In genomic region chr22:43424201-43424600, GRCh38 we compare ENCODE assay signal across 30 cellular contexts. TPM values are rescaled to one million over a fixed set of nuclear protein-coding genes. Genes with fewer than 3 reads are reported as not detected.
"Had no signal": no experiment of that assay in that cellular context is flagged by ENCODE, and none has a peak within 500 bp of the region (broad histone marks: within the 10 kb centered on the region; RNA-seq: fewer than 3 reads in every experiment).

No MANE protein-coding gene starts in this region.

- DNase-seq: effector CD8-positive, alpha-beta T cell; endodermal cell; foreskin fibroblast; gastrocnemius medialis; kidney glomerular epithelial cell; left colon; left ventricle myocardium inferior; naive thymus-derived CD4-positive, alpha-beta T cell; stimulated activated CD4-positive, alpha-beta T cell treated with anti-CD3 and anti-CD28 coated beads, Interleukin-15, amount 100 ng/mL, for 24 hours; stimulated activated CD4-positive, alpha-beta T cell treated with anti-CD3 and anti-CD28 coated beads, Interleukin-2, amount 100 ng/mL, for 48 hours; stimulated activated naive B cell treated with anti-CD40 and anti-IgM and Interleukin-4, amounts not matched to agents 10 μg/mL and 1 μg/mL and 100 μg/mL, for 72 hours; transverse colon; upper lobe of right lung; uterus had no signal

- H3K4me3 Mint-ChIP-seq: endodermal cell; memory B cell; naive thymus-derived CD4-positive, alpha-beta T cell; neural crest cell; stimulated activated naive B cell treated with anti-CD40 and anti-IgM and Interleukin-4, amounts not matched to agents 10 μg/mL and 1 μg/mL and 100 μg/mL, for 72 hours; stimulated activated naive CD8-positive, alpha-beta T cell treated with anti-CD3 and anti-CD28 coated beads, Interleukin-15, Interleukin-2, amounts not matched to agents 100 ng/mL and 50 ng/mL, for 24 hours had no signal

- H3K4me3 ChIP-seq: gastrocnemius medialis, heart left ventricle, hepatocyte, left ventricle myocardium inferior, lung, mucosa of descending colon, prostate gland, skin epidermis, transverse colon, upper lobe of right lung, uterus had no signal

- H3K4me1 Mint-ChIP-seq: memory B cell; naive thymus-derived CD4-positive, alpha-beta T cell; stimulated activated naive B cell treated with anti-CD40 and anti-IgM and Interleukin-4, amounts not matched to agents 10 μg/mL and 1 μg/mL and 100 μg/mL, for 72 hours had no signal

- ATAC-seq: esophagus mucosa; gastrocnemius medialis; heart left ventricle; left colon; mucosa of descending colon; naive thymus-derived CD4-positive, alpha-beta T cell; right cardiac atrium; stimulated activated naive B cell treated with anti-CD40 and anti-IgM and Interleukin-4, amounts not matched to agents 10 μg/mL and 1 μg/mL and 100 μg/mL, for 72 hours; upper lobe of right lung had no signal

- H3K9me3 Mint-ChIP-seq: endodermal cell; memory B cell; naive thymus-derived CD4-positive, alpha-beta T cell; neural crest cell; stimulated activated naive B cell treated with anti-CD40 and anti-IgM and Interleukin-4, amounts not matched to agents 10 μg/mL and 1 μg/mL and 100 μg/mL, for 72 hours; stimulated activated naive CD8-positive, alpha-beta T cell treated with anti-CD3 and anti-CD28 coated beads, Interleukin-15, Interleukin-2, amounts not matched to agents 100 ng/mL and 50 ng/mL, for 24 hours had no signal

- H3K27me3 ChIP-seq: hepatocyte, uterus had no signal

- H2AFZ ChIP-seq: hepatocyte, parathyroid adenoma had no signal

- H3K9ac ChIP-seq: parathyroid adenoma had no signal

- H3K4me1 ChIP-seq: gastrocnemius medialis, heart left ventricle, left ventricle myocardium inferior, parathyroid adenoma, transverse colon, upper lobe of right lung, uterus had no signal

- H3K36me3 Mint-ChIP-seq: memory B cell; naive thymus-derived CD4-positive, alpha-beta T cell; stimulated activated naive B cell treated with anti-CD40 and anti-IgM and Interleukin-4, amounts not matched to agents 10 μg/mL and 1 μg/mL and 100 μg/mL, for 72 hours had no signal

- H3K27ac ChIP-seq: epithelial cell of prostate, gastrocnemius medialis, heart left ventricle, hepatocyte, left ventricle myocardium inferior, parathyroid adenoma, prostate gland, transverse colon, upper lobe of right lung, uterus had no signal

- H3K36me3 ChIP-seq: gastrocnemius medialis, heart left ventricle, left ventricle myocardium inferior, prostate gland, transverse colon, upper lobe of right lung, uterus had no signal

- H3K4me2 ChIP-seq: hepatocyte had no signal

- H3K27ac Mint-ChIP-seq: endodermal cell; memory B cell; naive thymus-derived CD4-positive, alpha-beta T cell; stimulated activated naive B cell treated with anti-CD40 and anti-IgM and Interleukin-4, amounts not matched to agents 10 μg/mL and 1 μg/mL and 100 μg/mL, for 72 hours; stimulated activated naive CD8-positive, alpha-beta T cell treated with anti-CD3 and anti-CD28 coated beads, Interleukin-15, Interleukin-2, amounts not matched to agents 100 ng/mL and 50 ng/mL, for 24 hours had no signal

- H3K79me2 ChIP-seq: hepatocyte, parathyroid adenoma had no signal

- FAIRE-seq: colon had no signal

- H3K9me3 ChIP-seq: gastrocnemius medialis, heart left ventricle, left ventricle myocardium inferior, mucosa of descending colon, prostate gland, transverse colon, upper lobe of right lung, uterus had no signal

RNA-seq across cellular contexts. Expression of gene MPPED1, which starts 12.4 kb away (rescaled TPM):
- total RNA-seq: cardiac septum; esophagus mucosa; gastrocnemius medialis; left colon; left ventricle myocardium inferior; naive thymus-derived CD4-positive, alpha-beta T cell; osteoblast; transverse colon; upper lobe of right lung had no signal
- polyA plus RNA-seq: heart left ventricle; naive thymus-derived CD4-positive, alpha-beta T cell had no signal
